Comparison of ENCODE assay signal across 8 cellular contexts in genomic region chr12:92608418-92609091, GRCh38.
A peak's percentile ranks its signal among the peaks of the same experiment; 100 is the strongest.
DNase-seq lines count a peak whose midpoint lies in the region.

No MANE protein-coding gene starts in this region.

- H3K4me1 ChIP-seq in adipocyte (ENCODE audit: control insufficient read depth, insufficient read depth, low read length): peaks cover 49% of the 10 kb centered on the region

- DNase-seq in NCI-H2107 treated with DMSO at 0.1 percent for 48 hours (lab: John Stamatoyannopoulos, UW; ENCODE audit: unreplicated experiment) (peak; percentile 34), NCI-H2107 (lab: John Stamatoyannopoulos, UW) (no peak), NCI-H1105 treated with DMSO at 0.1 percent for 48 hours (lab: John Stamatoyannopoulos, UW) (peak; percentile 34), adipocyte (ENCODE audit: low read depth) (peak; percentile 69), islet precursor cell (peak; percentile 57), cortex of kidney (lab: John Stamatoyannopoulos, UW) (no peak)
- no peak for DNase-seq in effector CD4-positive, alpha-beta T cell
- no peak for DNase-seq in activated CD8-positive, alpha-beta memory T cell treated with anti-CD3 and anti-CD28 coated beads, Interleukin-2, amount 50 U/mL, for 48 hours

- no peaks in the 10 kb centered on the region for H3K36me3 ChIP-seq in adipocyte (ENCODE audit: control insufficient read depth, insufficient read depth, low read length, severe bottlenecking)

- peak overlapping the region; percentile 78 for H3K9ac ChIP-seq in adipocyte (ENCODE audit: low read length)

- no peaks in the 10 kb centered on the region for H3K9me3 ChIP-seq in adipocyte (ENCODE audit: control insufficient read depth, low read length)

- no peaks in the 10 kb centered on the region for H3K27me3 ChIP-seq in adipocyte (replicated peaks; ENCODE audit: control insufficient read depth, insufficient read depth, low read length)

- H3K4me3 ChIP-seq in adipocyte (ENCODE audit: low read length): peak overlapping the region; percentile 14

Comparison
In these comparisons a context has a peak if more than half of its experiments do, and no peak if none do; other contexts are left out.
1. DNase-seq: peak in NCI-H2107 treated with DMSO at 0.1 percent for 48 hours (single experiment), NCI-H1105 treated with DMSO at 0.1 percent for 48 hours (single experiment), adipocyte (single experiment) and islet precursor cell (single experiment); none in NCI-H2107 (single experiment), cortex of kidney (single experiment), effector CD4-positive, alpha-beta T cell (single experiment) and activated CD8-positive, alpha-beta memory T cell treated with anti-CD3 and anti-CD28 coated beads, Interleukin-2, amount 50 U/mL, for 48 hours (single experiment).